Comparison of ENCODE assay signal across 1 cellular context in genomic region chr14:24274101-24274543, GRCh38.
TF ChIP-seq lines count a peak whose summit lies in the region.

No MANE protein-coding gene starts in this region.

TF ChIP-seq in WTC11, 78 proteins besides CTCF, POLR2A, EP300 and RAD21 (continued from another document):
- TF ChIP-seq IRF2 (CRISPR knock-in tag; IDR thresholded peaks at IDR 0.05; ENCODE audit: borderline replicate concordance, low read depth) (no peak), FOXP1 (CRISPR knock-in tag; IDR thresholded peaks at IDR 0.05; ENCODE audit: borderline replicate concordance) (no peak)
